ENCODE assay signal across 28 cellular contexts in genomic region chr2:8625399-8626283, GRCh38. TPM values are rescaled to one million over a fixed set of nuclear protein-coding genes. Genes with fewer than 3 reads are reported as not detected.
DNase-seq lines count a peak whose midpoint lies in the region; ATAC-seq, FAIRE-seq and TF ChIP-seq lines count a peak whose summit lies in the region.
"Had no signal": no experiment of that assay in that cellular context is flagged by ENCODE, and none has a peak within 500 bp of the region (broad histone marks: within the 10 kb centered on the region; RNA-seq: fewer than 3 reads in every experiment).

No MANE protein-coding gene starts in this region.

- H3K27me3 Mint-ChIP-seq in natural killer cell treated with Interleukin-12 subunit alpha and Interleukin-12 subunit beta and Interleukin-15 and Interleukin-18, amount 100 ng/mL, for 72 hours: peaks cover 0 to 6% of the 10 kb centered on the region in 2 donors
- H3K27me3 Mint-ChIP-seq in natural killer cell (ENCODE audit: low read depth in 2 of 2) (peaks cover 0 to 3% of the 10 kb centered on the region in 2 donors), neural progenitor cell (ENCODE audit: insufficient read depth, low read depth) (peaks cover 6% of the 10 kb centered on the region), endodermal cell (ENCODE audit: insufficient read depth) (peaks cover 4% of the 10 kb centered on the region)

- no peak overlapping the region for H3K4me3 Mint-ChIP-seq in natural killer cell treated with Interleukin-12 subunit alpha and Interleukin-12 subunit beta and Interleukin-15 and Interleukin-18, amount 100 ng/mL, for 72 hours
- H3K4me3 Mint-ChIP-seq in natural killer cell (no peak overlapping the region), neural progenitor cell (peak overlapping the region; percentile 57), endodermal cell (no peak overlapping the region)
- H3K4me3 Mint-ChIP-seq: stimulated activated naive B cell treated with anti-CD40 and anti-IgM and Interleukin-4, amounts not matched to agents 10 μg/mL and 1 μg/mL and 100 μg/mL, for 72 hours had no signal

- TF ChIP-seq CTCF in natural killer cell (IDR thresholded peaks at IDR 0.05): no peak
- no peak for TF ChIP-seq CTCF in kidney (IDR thresholded peaks at IDR 0.05; ENCODE audit: borderline replicate concordance, extremely low read depth, insufficient read depth)
- no peak for TF ChIP-seq CTCF in neural progenitor cell (IDR thresholded peaks at IDR 0.05)
- TF ChIP-seq CTCF in endodermal cell (conservative IDR thresholded peaks at IDR 0.05): no peak

- 91 to 95% methylated on average over 18 to 24 of the region's 24 CpGs for WGBS in endodermal cell (ENCODE audit: insufficient coverage in 1 of 2, insufficient read length in 1 of 2), 2 experiments

- H3K36me3 ChIP-seq in kidney (ENCODE audit: control insufficient read depth in 1 of 2, insufficient read depth in 2 of 2, low read length in 2 of 2) (no peaks in the 10 kb centered on the region), neural progenitor cell (no peaks in the 10 kb centered on the region), endodermal cell (ENCODE audit: control insufficient read depth, insufficient read depth, low read length) (no peaks in the 10 kb centered on the region)
- H3K36me3 ChIP-seq: HAP-1, spleen, uterus had no signal

- H3K4me3 ChIP-seq in kidney (ENCODE audit: low read length in 2 of 2): no peak overlapping the region
- H3K4me3 ChIP-seq in neural progenitor cell: no peak overlapping the region
- no peak overlapping the region for H3K4me3 ChIP-seq in endodermal cell (ENCODE audit: low read length)
- H3K4me3 ChIP-seq: HAP-1, SK-N-MC, spleen, uterus had no signal

- H3K9me3 Mint-ChIP-seq in natural killer cell treated with Interleukin-12 subunit alpha and Interleukin-12 subunit beta and Interleukin-15 and Interleukin-18, amount 100 ng/mL, for 72 hours: no peaks in the 10 kb centered on the region
- H3K9me3 Mint-ChIP-seq in natural killer cell (no peaks in the 10 kb centered on the region), neural progenitor cell (peaks cover 4% of the 10 kb centered on the region), endodermal cell (no peaks in the 10 kb centered on the region)
- H3K9me3 Mint-ChIP-seq: stimulated activated naive B cell treated with anti-CD40 and anti-IgM and Interleukin-4, amounts not matched to agents 10 μg/mL and 1 μg/mL and 100 μg/mL, for 72 hours had no signal

- H3K36me3 Mint-ChIP-seq in natural killer cell treated with Interleukin-12 subunit alpha and Interleukin-12 subunit beta and Interleukin-15 and Interleukin-18, amount 100 ng/mL, for 72 hours: no peaks in the 10 kb centered on the region
- H3K36me3 Mint-ChIP-seq in natural killer cell (no peaks in the 10 kb centered on the region), neural progenitor cell (peaks cover 5% of the 10 kb centered on the region), endodermal cell (ENCODE audit: low read depth) (no peaks in the 10 kb centered on the region)
- H3K36me3 Mint-ChIP-seq: stimulated activated naive B cell treated with anti-CD40 and anti-IgM and Interleukin-4, amounts not matched to agents 10 μg/mL and 1 μg/mL and 100 μg/mL, for 72 hours had no signal

- peak; percentile 51 for DNase-seq in natural killer cell treated with Interleukin-12 subunit alpha and Interleukin-12 subunit beta and Interleukin-15 and Interleukin-18, amount 100 ng/mL, for 72 hours (ENCODE audit: low spot score)
- no peak for DNase-seq in natural killer cell
- DNase-seq in kidney: peak; percentile 73
- no peak for DNase-seq in neural progenitor cell (ENCODE audit: low spot score)
- DNase-seq in endodermal cell: no peak
- DNase-seq in NCI-H2171 treated with DMSO at 0.1 percent for 48 hours (lab: John Stamatoyannopoulos, UW): no peak
- DNase-seq in anterior cingulate cortex (lab: John Stamatoyannopoulos, UW): no peak
- no peak for DNase-seq in frontal cortex (ENCODE audit: low spot score in 2 of 2)
- DNase-seq: activated CD4-positive, alpha-beta T cell treated with anti-CD3 and anti-CD28 coated beads, Interleukin-2, amount 50 U/mL, for 4 hours; activated CD8-positive, alpha-beta memory T cell treated with anti-CD3 and anti-CD28 coated beads, Interleukin-2, amount 50 U/mL, for 4 hours; C1 segment of cervical spinal cord; DMS79 treated with DMSO at 0.1 percent for 48 hours; effector memory CD4-positive, alpha-beta T cell; foreskin keratinocyte; left ventricle myocardium superior; NCI-H1092; NCI-H187 treated with DMSO at 0.1 percent for 48 hours; nucleus accumbens; retina; spleen; stimulated activated CD4-positive, alpha-beta T cell treated with anti-CD3 and anti-CD28 coated beads, Interleukin-4, amount 100 ng/mL, for 1 hour; stimulated activated naive B cell treated with anti-CD40 and anti-IgM and Interleukin-4, amounts not matched to agents 10 μg/mL and 1 μg/mL and 100 μg/mL, for 72 hours; T-helper 2 cell had no signal

- no peak for ATAC-seq in natural killer cell treated with Interleukin-12 subunit alpha and Interleukin-12 subunit beta and Interleukin-15 and Interleukin-18, amount 100 ng/mL, for 72 hours
- ATAC-seq in natural killer cell: no peak
- ATAC-seq: esophagus mucosa; foreskin keratinocyte; left ventricle myocardium superior; stimulated activated naive B cell treated with anti-CD40 and anti-IgM and Interleukin-4, amounts not matched to agents 10 μg/mL and 1 μg/mL and 100 μg/mL, for 72 hours had no signal

- H3K4me1 ChIP-seq in kidney (ENCODE audit: control insufficient read depth in 1 of 2, insufficient read depth in 1 of 2, low read depth in 1 of 2, low read length in 2 of 2) (peaks cover 0 to 15% of the 10 kb centered on the region in 2 donors), neural progenitor cell (no peaks in the 10 kb centered on the region), endodermal cell (ENCODE audit: control insufficient read depth, insufficient read depth, low read length) (peaks cover under 1% of the 10 kb centered on the region)
- H3K4me1 ChIP-seq: foreskin keratinocyte, HAP-1 had no signal

- no peaks in the 10 kb centered on the region for H3K79me2 ChIP-seq in neural progenitor cell (ENCODE audit: low read depth)

- no peaks in the 10 kb centered on the region for H4K20me1 ChIP-seq in neural progenitor cell (ENCODE audit: low read depth)

- FAIRE-seq in kidney (lab: Jason Lieb, UNC) (no peak), frontal cortex (lab: Jason Lieb, UNC) (no peak)
- FAIRE-seq: colon had no signal

- H3K27ac ChIP-seq in kidney (ENCODE audit: low read depth in 2 of 2, low read length in 2 of 2) (peak overlapping the region in 1 of 2 donors; percentile 12), neural progenitor cell (no peak overlapping the region), endodermal cell (ENCODE audit: low read depth, low read length) (no peak overlapping the region)
- H3K27ac ChIP-seq: foreskin keratinocyte, SK-N-MC, spleen, uterus had no signal

- no peak overlapping the region for H2AFZ ChIP-seq in neural progenitor cell (replicated peaks)

- H3K4me2 ChIP-seq in neural progenitor cell: no peak overlapping the region

- peaks cover 7 to 16% of the 10 kb centered on the region in 2 donors for H3K4me1 Mint-ChIP-seq in natural killer cell treated with Interleukin-12 subunit alpha and Interleukin-12 subunit beta and Interleukin-15 and Interleukin-18, amount 100 ng/mL, for 72 hours (ENCODE audit: low read depth in 2 of 2)
- peaks cover 5 to 7% of the 10 kb centered on the region in 2 donors for H3K4me1 Mint-ChIP-seq in natural killer cell
- peaks cover 45% of the 10 kb centered on the region for H3K4me1 Mint-ChIP-seq in neural progenitor cell
- peaks cover 23% of the 10 kb centered on the region for H3K4me1 Mint-ChIP-seq in endodermal cell

- H3F3A ChIP-seq in neural progenitor cell (ENCODE audit: low read depth): no peaks in the 10 kb centered on the region

- H3K9me3 ChIP-seq in kidney (ENCODE audit: control insufficient read depth in 1 of 2, low read length in 2 of 2): no peaks in the 10 kb centered on the region
- H3K9me3 ChIP-seq in neural progenitor cell (ENCODE audit: low read depth): no peaks in the 10 kb centered on the region
- H3K9me3 ChIP-seq in endodermal cell (ENCODE audit: control insufficient read depth, low read length): no peaks in the 10 kb centered on the region
- H3K9me3 ChIP-seq: HAP-1, spleen, uterus had no signal

- H3K9ac ChIP-seq in kidney (ENCODE audit: low read length in 2 of 2): no peak overlapping the region
- H3K9ac ChIP-seq in neural progenitor cell: no peak overlapping the region
- no peak overlapping the region for H3K9ac ChIP-seq in endodermal cell (ENCODE audit: extremely low read depth, low read length, poor library complexity, severe bottlenecking)

- H3K27me3 ChIP-seq in neural progenitor cell (no peaks in the 10 kb centered on the region), endodermal cell (ENCODE audit: control insufficient read depth, insufficient read depth, low read length, poor library complexity, severe bottlenecking) (no peaks in the 10 kb centered on the region)
- H3K27me3 ChIP-seq: foreskin keratinocyte, spleen, uterus had no signal

- intact Hi-C loops in natural killer cell (cut with micrococcal nuclease) (no loop called here), kidney (cut with DNase I) (no loop called here)

- peak overlapping the region in 1 of 2 donors; percentile 43 for H3K27ac Mint-ChIP-seq in natural killer cell treated with Interleukin-12 subunit alpha and Interleukin-12 subunit beta and Interleukin-15 and Interleukin-18, amount 100 ng/mL, for 72 hours
- H3K27ac Mint-ChIP-seq in natural killer cell: no peak overlapping the region
- H3K27ac Mint-ChIP-seq in neural progenitor cell: peak overlapping the region; percentile 92
- no peak overlapping the region for H3K27ac Mint-ChIP-seq in endodermal cell
- H3K27ac Mint-ChIP-seq: stimulated activated naive B cell treated with anti-CD40 and anti-IgM and Interleukin-4, amounts not matched to agents 10 μg/mL and 1 μg/mL and 100 μg/mL, for 72 hours had no signal

RNA-seq across cellular contexts. Expression of gene ID2, which starts 56.2 kb away (rescaled TPM):
- 100 to 1,000 TPM; 247 to 279 TPM for total RNA-seq in natural killer cell treated with Interleukin-12 subunit alpha and Interleukin-12 subunit beta and Interleukin-15 and Interleukin-18, amount 100 ng/mL, for 72 hours
- total RNA-seq in natural killer cell (100 to 1,000 TPM; 185 to 209 (median 191) TPM), kidney (74.6 TPM), neural progenitor cell (ENCODE audit: low replicate concordance) (140 and 224 TPM in 2 replicates), endodermal cell (10 to 100 TPM; 83.5 to 91.2 TPM), frontal cortex (151 TPM)
- 113 TPM for polyA plus RNA-seq in kidney (ENCODE audit: insufficient read depth, low read depth, low replicate concordance)
- 408 TPM for polyA plus RNA-seq in endodermal cell (2013, experiment 1 of 2)
- 340 TPM for polyA plus RNA-seq in endodermal cell (2013, experiment 2 of 2)

Comparison
In these comparisons a context has a peak if more than half of its experiments do, and no peak if none do; other contexts are left out.
1. DNase-seq: peak in natural killer cell treated with Interleukin-12 subunit alpha and Interleukin-12 subunit beta and Interleukin-15 and Interleukin-18, amount 100 ng/mL, for 72 hours (single experiment) and kidney (single experiment); none in natural killer cell (single experiment), neural progenitor cell (single experiment), endodermal cell (single experiment), NCI-H2171 treated with DMSO at 0.1 percent for 48 hours (single experiment), anterior cingulate cortex (0 of 58) and frontal cortex (0 of 2).